In genomic region chr11:126268361-126268707, GRCh38 we compare ENCODE assay signal across 6 cellular contexts. TPM values are rescaled to one million over a fixed set of nuclear protein-coding genes. Genes with fewer than 3 reads are reported as not detected.
A peak's percentile ranks its signal among the peaks of the same experiment; 100 is the strongest.
DNase-seq lines count a peak whose midpoint lies in the region; ATAC-seq lines count a peak whose summit lies in the region.

No MANE protein-coding gene starts in this region.

- H3K4me1 ChIP-seq in SJSA1 (replicated peaks) (no peaks in the 10 kb centered on the region), iPS-20b (ENCODE audit: insufficient read depth, low read length) (no peaks in the 10 kb centered on the region)

- ATAC-seq in GM19467 (IDR thresholded peaks at IDR 0.05; ENCODE audit: unreplicated experiment) (peak; percentile 4), HG03196 (IDR thresholded peaks at IDR 0.05; ENCODE audit: unreplicated experiment) (no peak)

- H3K4me3 ChIP-seq in SJSA1 (peak overlapping the region; percentile 70), iPS-20b (ENCODE audit: low read length) (peak overlapping the region; percentile 98)

- H3K27me3 ChIP-seq in SJSA1 (replicated peaks), result no peaks in the 10 kb centered on the region
- H3K27me3 ChIP-seq in iPS-20b (ENCODE audit: insufficient read depth, low read length), result no peaks in the 10 kb centered on the region

- peaks cover 45% of the 10 kb centered on the region for H3K36me3 ChIP-seq in SJSA1
- peaks cover 59% of the 10 kb centered on the region for H3K36me3 ChIP-seq in iPS-20b (ENCODE audit: insufficient read depth, low read depth, low read length)

- DNase-seq in SJSA1 (ENCODE audit: low read depth in 1 of 2, low spot score in 2 of 2) (no peak), DMS153 treated with DMSO at 0.1 percent for 48 hours (lab: John Stamatoyannopoulos, UW; ENCODE audit: unreplicated experiment) (no peak), NCI-H128 (lab: John Stamatoyannopoulos, UW; ENCODE audit: unreplicated experiment) (no peak)

- H3K27ac ChIP-seq in SJSA1 (peak overlapping the region; percentile 80), iPS-20b (ENCODE audit: low read length) (peak overlapping the region; percentile 73)

- H3K9me3 ChIP-seq in SJSA1 (replicated peaks) (no peaks in the 10 kb centered on the region), iPS-20b (ENCODE audit: insufficient read depth, low read depth, low read length) (no peaks in the 10 kb centered on the region)

- H3K9ac ChIP-seq in iPS-20b (ENCODE audit: low read depth, low read length), result peak overlapping the region; percentile 98

RNA-seq across cellular contexts. Expression of gene SRPRA, which starts 0.4 kb away (rescaled TPM):
- total RNA-seq in SJSA1 (2014; rRNA removed; shearing (Covaris generic)), result 70.6 and 85.1 TPM in 2 replicates

RNA-seq across cellular contexts. Expression of gene FOXRED1, which starts 0.6 kb away (rescaled TPM):
- 12.8 and 14.8 TPM in 2 replicates for total RNA-seq in SJSA1 (2014; rRNA removed; shearing (Covaris generic))

RNA-seq across cellular contexts. Expression of gene TIRAP, which starts 14.6 kb away (rescaled TPM):
- 1.4 and 1.7 TPM in 2 replicates for total RNA-seq in SJSA1 (2014; rRNA removed; shearing (Covaris generic))

RNA-seq across cellular contexts. Expression of gene DCPS, which starts 35.5 kb away (rescaled TPM):
- total RNA-seq in SJSA1 (2014; rRNA removed; shearing (Covaris generic)), result 8.1 and 13.5 TPM in 2 replicates

RNA-seq across cellular contexts. Expression of gene FAM118B, which starts 56.8 kb away (rescaled TPM):
- 8.6 and 12.2 TPM in 2 replicates for total RNA-seq in SJSA1 (2014; rRNA removed; shearing (Covaris generic))
